23 cellular contexts compared by ENCODE assay signal in the genomic region with DNA sequence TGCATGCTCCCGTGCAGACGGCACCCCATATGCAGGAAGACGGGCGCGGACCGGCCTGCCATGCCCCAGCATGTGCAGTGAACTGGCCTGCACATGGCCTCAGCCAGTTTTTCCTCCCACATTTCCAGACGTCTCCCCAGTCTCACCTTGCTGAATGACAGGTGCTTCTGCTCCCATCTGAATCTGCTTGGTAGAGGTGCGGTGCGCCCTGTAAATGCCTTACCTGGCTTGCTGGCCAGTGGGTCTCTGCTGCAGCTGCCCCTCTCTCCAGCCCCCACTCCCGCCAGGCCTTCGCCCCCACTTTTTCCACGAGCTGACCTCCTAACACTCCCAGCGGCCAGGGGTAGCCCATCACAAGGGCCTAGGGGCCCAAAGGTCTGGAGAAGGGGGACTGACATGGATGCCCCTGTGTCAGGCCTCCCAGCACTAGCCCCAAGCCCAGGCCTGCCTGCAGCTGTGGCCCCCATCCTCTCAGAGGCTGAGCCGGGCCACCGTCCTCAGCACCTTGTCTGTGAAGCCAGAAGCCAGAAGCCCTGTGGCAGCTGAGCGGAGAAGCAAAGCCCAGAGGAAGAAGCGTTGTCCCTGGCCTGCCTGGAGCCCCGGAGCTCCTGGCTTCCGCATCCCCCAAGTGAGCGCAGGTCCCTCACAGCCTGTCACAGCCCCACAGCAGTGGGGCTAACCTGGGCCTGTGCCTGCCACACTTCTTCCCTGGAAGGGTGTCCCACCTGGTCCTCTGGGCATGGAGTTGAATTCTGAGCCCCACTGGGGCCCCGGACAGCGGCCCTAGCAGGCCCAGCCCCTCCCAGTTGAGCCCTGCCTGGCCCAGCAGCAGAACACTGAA. TPM values are rescaled to one million over a fixed set of nuclear protein-coding genes. Genes with fewer than 3 reads are reported as not detected.
DNase-seq lines count a peak whose midpoint lies in the region; ATAC-seq and TF ChIP-seq lines count a peak whose summit lies in the region.
"Had no signal": no experiment of that assay in that cellular context is flagged by ENCODE, and none has a peak within 500 bp of the region (broad histone marks: within the 10 kb centered on the region; RNA-seq: fewer than 3 reads in every experiment).

No MANE protein-coding gene starts in this region.

- peak overlapping the region; percentile 52 for H2AK5ac ChIP-seq in trophoblast cell (ENCODE audit: low read length)

- H4K91ac ChIP-seq in trophoblast cell (ENCODE audit: low read depth, low read length): peak overlapping the region; percentile 84

- WGBS in endodermal cell (ENCODE audit: insufficient coverage in 1 of 2, insufficient read length in 1 of 2), 2 experiments: 87 to 88% methylated on average over 16 to 22 of the region's 22 CpGs
- no CpG with 5 or more reads among the region's 22 CpGs for WGBS in trophoblast cell (ENCODE audit: extremely low coverage, insufficient coverage, insufficient read length)

- H3K4me3 Mint-ChIP-seq in activated CD4-positive, alpha-beta memory T cell treated with anti-CD3 and anti-CD28 coated beads for 36 hours: no peak overlapping the region
- H3K4me3 Mint-ChIP-seq in activated CD4-positive, alpha-beta memory T cell treated with anti-CD3 and anti-CD28 coated beads, Interleukin-2, amount 10 ng/mL, durations not matched to agents 7 days and 5 days: no peak overlapping the region
- H3K4me3 Mint-ChIP-seq in endodermal cell: no peak overlapping the region
- H3K4me3 Mint-ChIP-seq: CD14-positive monocyte, memory B cell had no signal

- no peak overlapping the region for H3K27ac ChIP-seq in endodermal cell (ENCODE audit: low read depth, low read length)
- H3K27ac ChIP-seq in trophoblast cell (ENCODE audit: low read depth, low read length): peak overlapping the region; percentile 50
- H3K27ac ChIP-seq in caudate nucleus (ENCODE audit: low read depth, low read length): no peak overlapping the region
- H3K27ac ChIP-seq: epithelial cell of prostate had no signal

- peak overlapping the region; percentile 15 for H3K27ac Mint-ChIP-seq in activated CD4-positive, alpha-beta memory T cell treated with anti-CD3 and anti-CD28 coated beads for 36 hours
- no peak overlapping the region for H3K27ac Mint-ChIP-seq in activated CD4-positive, alpha-beta memory T cell treated with anti-CD3 and anti-CD28 coated beads, Interleukin-2, amount 10 ng/mL, durations not matched to agents 7 days and 5 days
- no peak overlapping the region for H3K27ac Mint-ChIP-seq in endodermal cell
- H3K27ac Mint-ChIP-seq: progenitor cell of endocrine pancreas had no signal

- H3K4me1 ChIP-seq in endodermal cell (ENCODE audit: control insufficient read depth, insufficient read depth, low read length) (peaks cover 12% of the 10 kb centered on the region), trophoblast cell (ENCODE audit: control insufficient read depth in 1 of 2, insufficient read depth in 2 of 2, low read length in 2 of 2) (peaks cover 15 to 31% of the 10 kb centered on the region in 2 experiments)

- H2BK5ac ChIP-seq in trophoblast cell (ENCODE audit: low read depth, low read length, poor library complexity): peak overlapping the region; percentile 35

- peaks cover 1% of the 10 kb centered on the region for H3K36me3 Mint-ChIP-seq in activated CD4-positive, alpha-beta memory T cell treated with anti-CD3 and anti-CD28 coated beads for 36 hours
- H3K36me3 Mint-ChIP-seq in activated CD4-positive, alpha-beta memory T cell treated with anti-CD3 and anti-CD28 coated beads, Interleukin-2, amount 10 ng/mL, durations not matched to agents 7 days and 5 days (ENCODE audit: low read depth): no peaks in the 10 kb centered on the region
- no peaks in the 10 kb centered on the region for H3K36me3 Mint-ChIP-seq in endodermal cell (ENCODE audit: low read depth)
- H3K36me3 Mint-ChIP-seq: CD14-positive monocyte, memory B cell had no signal

- H2AFZ ChIP-seq in trophoblast cell (ENCODE audit: insufficient read depth, low read length, poor library complexity): peak overlapping the region; percentile 19

- H3K4me3 ChIP-seq in H7 (ENCODE audit: insufficient read depth, low read depth, low read length) (no peak overlapping the region), endodermal cell (ENCODE audit: low read length) (no peak overlapping the region), trophoblast cell (ENCODE audit: low read depth, low read length) (no peak overlapping the region)

- peaks cover 16% of the 10 kb centered on the region for H3K4me1 Mint-ChIP-seq in activated CD4-positive, alpha-beta memory T cell treated with anti-CD3 and anti-CD28 coated beads for 36 hours (ENCODE audit: low read depth)
- peaks cover 27% of the 10 kb centered on the region for H3K4me1 Mint-ChIP-seq in activated CD4-positive, alpha-beta memory T cell treated with anti-CD3 and anti-CD28 coated beads, Interleukin-2, amount 10 ng/mL, durations not matched to agents 7 days and 5 days
- peaks cover 4% of the 10 kb centered on the region for H3K4me1 Mint-ChIP-seq in endodermal cell

- peaks cover 28% of the 10 kb centered on the region for H3K79me1 ChIP-seq in trophoblast cell (ENCODE audit: low read length)

- peak overlapping the region; percentile 71 for H2BK12ac ChIP-seq in trophoblast cell (ENCODE audit: low read length)

- no peaks in the 10 kb centered on the region for H3K9me3 ChIP-seq in endodermal cell (ENCODE audit: control insufficient read depth, low read length)
- H3K9me3 ChIP-seq in trophoblast cell (ENCODE audit: insufficient read depth, low read depth, low read length): no peaks in the 10 kb centered on the region

- peak overlapping the region; percentile 8 for H3K18ac ChIP-seq in trophoblast cell (ENCODE audit: low read length)

- H3K4ac ChIP-seq in trophoblast cell (ENCODE audit: low read depth, low read length): no peak overlapping the region

- intact Hi-C loops in activated CD4-positive, alpha-beta memory T cell treated with anti-CD3 and anti-CD28 coated beads for 36 hours (cut with micrococcal nuclease): no loop called here

- H3K23ac ChIP-seq in trophoblast cell (ENCODE audit: low read length): no peak overlapping the region

- H2BK120ac ChIP-seq in trophoblast cell (ENCODE audit: insufficient read depth, low read length, poor library complexity): peak overlapping the region; percentile 19

- POLR2A ChIA-PET in activated CD4-positive, alpha-beta memory T cell treated with anti-CD3 and anti-CD28 coated beads for 36 hours (lab: Charles Lee): no interaction called here
- POLR2A ChIA-PET in activated CD4-positive, alpha-beta memory T cell treated with anti-CD3 and anti-CD28 coated beads, Interleukin-2, amount 10 ng/mL, durations not matched to agents 7 days and 5 days (lab: Charles Lee): no interaction called here

- no peaks in the 10 kb centered on the region for H3K9me3 Mint-ChIP-seq in activated CD4-positive, alpha-beta memory T cell treated with anti-CD3 and anti-CD28 coated beads for 36 hours
- no peaks in the 10 kb centered on the region for H3K9me3 Mint-ChIP-seq in activated CD4-positive, alpha-beta memory T cell treated with anti-CD3 and anti-CD28 coated beads, Interleukin-2, amount 10 ng/mL, durations not matched to agents 7 days and 5 days
- H3K9me3 Mint-ChIP-seq in endodermal cell: peaks cover 8% of the 10 kb centered on the region
- H3K9me3 Mint-ChIP-seq: CD14-positive monocyte; memory B cell; naive thymus-derived CD4-positive, alpha-beta T cell had no signal

- H3K4me2 ChIP-seq in trophoblast cell (ENCODE audit: low read length): no peak overlapping the region

- peak; percentile 7 for DNase-seq in activated CD4-positive, alpha-beta memory T cell treated with anti-CD3 and anti-CD28 coated beads for 36 hours
- DNase-seq in activated CD4-positive, alpha-beta memory T cell treated with anti-CD3 and anti-CD28 coated beads, Interleukin-2, amount 10 ng/mL, durations not matched to agents 7 days and 5 days: no peak
- DNase-seq in H7 (peak; percentile 62), endodermal cell (peak; percentile 33), trophoblast cell (no peak), caudate nucleus (lab: John Stamatoyannopoulos, UW) (no peak), hypothalamus (lab: John Stamatoyannopoulos, UW) (no peak)
- DNase-seq: activated CD4-positive, alpha-beta T cell treated with anti-CD3 and anti-CD28 coated beads, Interleukin-2, amount 50 U/mL, for 48 hours; dermis blood vessel endothelial cell; DMS53; foreskin fibroblast; KBM-7; MV-4-11; NCI-H187; NCI-H345; small intestine; stimulated activated CD4-positive, alpha-beta T cell treated with anti-CD3 and anti-CD28 coated beads, Interleukin-4, amount 100 ng/mL, for 1 hour had no signal

- H4K12ac ChIP-seq in trophoblast cell (ENCODE audit: low read depth, low read length): no peak overlapping the region

- CTCF ChIA-PET in activated CD4-positive, alpha-beta memory T cell treated with anti-CD3 and anti-CD28 coated beads for 36 hours (lab: Charles Lee): interaction anchor here (0.9 kb wide), 1 partner anchor 51 kb away, joined by 3 read pairs; no protein-coding TSS in a partner anchor
- CTCF ChIA-PET in activated CD4-positive, alpha-beta memory T cell treated with anti-CD3 and anti-CD28 coated beads, Interleukin-2, amount 10 ng/mL, durations not matched to agents 7 days and 5 days (lab: Charles Lee): no interaction called here

- H4K8ac ChIP-seq in trophoblast cell (ENCODE audit: low read depth, low read length): peak overlapping the region; percentile 43

- no peak overlapping the region for H3K9ac ChIP-seq in endodermal cell (ENCODE audit: extremely low read depth, low read length, poor library complexity, severe bottlenecking)
- no peak overlapping the region for H3K9ac ChIP-seq in trophoblast cell (ENCODE audit: low read length)

- no peak for ATAC-seq in GM21786 (IDR thresholded peaks at IDR 0.05; ENCODE audit: unreplicated experiment)
- ATAC-seq: naive thymus-derived CD4-positive, alpha-beta T cell had no signal

- TF ChIP-seq CTCF in endodermal cell (conservative IDR thresholded peaks at IDR 0.05): no peak

- H3K36me3 ChIP-seq in H7 (replicated peaks; ENCODE audit: control insufficient read depth, insufficient read depth, low read length) (no peaks in the 10 kb centered on the region), endodermal cell (ENCODE audit: control insufficient read depth, insufficient read depth, low read length) (no peaks in the 10 kb centered on the region), trophoblast cell (ENCODE audit: control insufficient read depth in 1 of 2, insufficient read depth in 2 of 2, low read length in 2 of 2) (no peaks in the 10 kb centered on the region)

- H3K14ac ChIP-seq in trophoblast cell (ENCODE audit: low read length): peak overlapping the region; percentile 21

- no peaks in the 10 kb centered on the region for H3K27me3 Mint-ChIP-seq in activated CD4-positive, alpha-beta memory T cell treated with anti-CD3 and anti-CD28 coated beads for 36 hours
- no peaks in the 10 kb centered on the region for H3K27me3 Mint-ChIP-seq in activated CD4-positive, alpha-beta memory T cell treated with anti-CD3 and anti-CD28 coated beads, Interleukin-2, amount 10 ng/mL, durations not matched to agents 7 days and 5 days
- peaks cover 20% of the 10 kb centered on the region for H3K27me3 Mint-ChIP-seq in endodermal cell (ENCODE audit: insufficient read depth)
- H3K27me3 Mint-ChIP-seq: memory B cell; naive thymus-derived CD4-positive, alpha-beta T cell had no signal

- H3K27me3 ChIP-seq in H7 (ENCODE audit: control insufficient read depth, insufficient read depth, low read length) (no peaks in the 10 kb centered on the region), endodermal cell (ENCODE audit: control insufficient read depth, insufficient read depth, low read length, poor library complexity, severe bottlenecking) (no peaks in the 10 kb centered on the region), trophoblast cell (ENCODE audit: insufficient read depth, low read length) (no peaks in the 10 kb centered on the region)

- peaks cover 2% of the 10 kb centered on the region for H3K79me2 ChIP-seq in trophoblast cell (ENCODE audit: control insufficient read depth, insufficient read depth, low read length, poor library complexity)

RNA-seq across cellular contexts. Expression of gene SLC19A1, which starts 3.7 kb away (rescaled TPM):
- total RNA-seq in activated CD4-positive, alpha-beta memory T cell treated with anti-CD3 and anti-CD28 coated beads for 36 hours: 10 to 100 TPM; 29.2 to 30.3 TPM
- 10 to 100 TPM; 30.0 to 31.2 TPM for total RNA-seq in activated CD4-positive, alpha-beta memory T cell treated with anti-CD3 and anti-CD28 coated beads, Interleukin-2, amount 10 ng/mL, durations not matched to agents 7 days and 5 days
- 17.9 and 19.6 TPM in 2 replicates for total RNA-seq in H7 (2014; rRNA removed; shearing (Covaris generic))
- total RNA-seq in endodermal cell: 10 to 100 TPM; 28.8 to 29.4 TPM
- polyA plus RNA-seq in endodermal cell (2013, experiment 1 of 2): 19.9 TPM
- polyA plus RNA-seq in endodermal cell (2013, experiment 2 of 2): 16.4 TPM
- polyA plus RNA-seq in trophoblast cell (2013): 124 and 145 TPM in 2 replicates

Comparison
In these comparisons a context has a peak if more than half of its experiments do, and no peak if none do; other contexts are left out.
1. DNase-seq: peak in activated CD4-positive, alpha-beta memory T cell treated with anti-CD3 and anti-CD28 coated beads for 36 hours (single experiment), H7 (single experiment) and endodermal cell (single experiment); none in activated CD4-positive, alpha-beta memory T cell treated with anti-CD3 and anti-CD28 coated beads, Interleukin-2, amount 10 ng/mL, durations not matched to agents 7 days and 5 days (single experiment), trophoblast cell (0 of 2), caudate nucleus (0 of 61) and hypothalamus (0 of 51).